In the genomic region with DNA sequence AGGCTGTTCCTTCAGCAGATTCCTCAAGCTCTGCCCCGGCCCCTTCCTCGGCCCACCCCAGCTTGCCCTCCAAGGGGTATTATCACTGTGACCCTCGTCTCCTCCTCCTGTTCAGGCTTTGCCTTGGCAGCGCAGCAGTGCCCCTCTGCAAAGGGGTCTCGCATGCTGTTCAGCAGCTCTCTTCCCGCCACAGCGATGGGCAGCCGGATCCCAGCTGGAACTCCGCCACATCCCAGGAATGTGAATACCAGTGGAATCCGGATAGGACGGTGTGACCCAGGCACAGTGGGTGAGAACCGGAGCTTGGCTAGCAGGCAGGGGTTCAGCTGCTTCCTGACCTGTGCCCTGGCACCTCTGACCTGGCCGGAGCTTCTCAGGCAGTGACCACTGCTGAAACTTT, we compare ENCODE assay signal across 1 cellular context.
A peak's percentile ranks its signal among the peaks of the same experiment; 100 is the strongest.
TF ChIP-seq lines count a peak whose summit lies in the region.

No MANE protein-coding gene starts in this region.

TF ChIP-seq in H1, 55 proteins besides CTCF, POLR2A, EP300 and RAD21:
- TF ChIP-seq ZNF274 (IDR thresholded peaks at IDR 0.05; ENCODE audit: borderline replicate concordance, extremely low read depth, low read length) (no peak), MAFK (IDR thresholded peaks at IDR 0.05; ENCODE audit: low read depth, low read length) (no peak), TBP (IDR thresholded peaks at IDR 0.05; ENCODE audit: low read depth, low read length) (no peak), HDAC2 (IDR thresholded peaks at IDR 0.05; ENCODE audit: borderline replicate concordance in 1 of 2, low read depth in 2 of 2, low read length in 2 of 2) (no peak), EGR1 (IDR thresholded peaks at IDR 0.05; ENCODE audit: borderline replicate concordance, low read depth, low read length) (no peak), PHF8 (conservative IDR thresholded peaks at IDR 0.05; ENCODE audit: low read depth, low read length) (no peak), SAP30 (IDR thresholded peaks at IDR 0.05; ENCODE audit: insufficient read depth, insufficient replicate concordance, low read length) (no peak), TEAD4 (IDR thresholded peaks at IDR 0.05; ENCODE audit: low read depth, low read length) (peak; percentile 54; the same call in 1 of the 2 replicates), NRF1 (IDR thresholded peaks at IDR 0.05; ENCODE audit: low read depth, low read length) (no peak), EZH2 (IDR thresholded peaks at IDR 0.05; ENCODE audit: low read depth, low read length, severe bottlenecking) (no peak), HDAC6 (IDR thresholded peaks at IDR 0.05; ENCODE audit: low read depth, low read length) (no peak), KDM5A (IDR thresholded peaks at IDR 0.05; ENCODE audit: low read length) (no peak)
- TF ChIP-seq, protein P1, sequence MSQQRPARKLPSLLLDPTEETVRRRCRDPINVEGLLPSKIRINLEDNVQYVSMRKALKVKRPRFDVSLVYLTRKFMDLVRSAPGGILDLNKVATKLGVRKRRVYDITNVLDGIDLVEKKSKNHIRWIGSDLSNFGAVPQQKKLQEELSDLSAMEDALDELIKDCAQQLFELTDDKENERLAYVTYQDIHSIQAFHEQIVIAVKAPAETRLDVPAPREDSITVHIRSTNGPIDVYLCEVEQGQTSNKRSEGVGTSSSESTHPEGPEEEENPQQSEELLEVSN (IDR thresholded peaks at IDR 0.05) = peak; percentile 31; the same call in 1 of the 2 replicates
